Comparison of ENCODE assay signal across 25 cellular contexts in the genomic region with DNA sequence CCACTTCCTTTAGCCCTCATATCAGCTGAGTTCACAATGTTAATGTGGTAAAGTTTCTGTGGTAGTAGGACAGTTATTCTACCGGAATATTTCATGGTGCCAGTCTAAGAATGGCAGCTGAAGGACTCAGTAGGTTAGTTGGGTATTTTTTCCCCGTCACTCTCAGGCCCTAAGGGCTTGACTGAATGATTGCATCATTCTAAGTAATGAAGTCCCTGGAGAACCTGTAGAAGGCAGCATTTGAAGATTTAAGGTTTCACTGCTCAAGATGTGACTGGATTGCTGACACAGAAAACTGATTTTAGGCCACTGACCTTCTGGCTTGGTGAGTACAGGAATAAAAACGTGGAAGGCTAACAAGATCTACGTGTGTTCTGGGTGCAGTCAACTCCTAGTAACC.
"Had no signal": no experiment of that assay in that cellular context is flagged by ENCODE, and none has a peak within 500 bp of the region (broad histone marks: within the 10 kb centered on the region; RNA-seq: fewer than 3 reads in every experiment).

No MANE protein-coding gene starts in this region.

- H3K27me3 ChIP-seq: esophagus squamous epithelium, gastrocnemius medialis, left lung had no signal

- H3K4me1 ChIP-seq: esophagus squamous epithelium, gastrocnemius medialis, heart right ventricle, left lung, lower lobe of right lung had no signal

- DNase-seq: effector CD8-positive, alpha-beta T cell; effector memory CD8-positive, alpha-beta T cell; endodermal cell; erythroblast; esophagus squamous epithelium; foreskin fibroblast; foreskin melanocyte; gastrocnemius medialis; glutamatergic neuron; head of caudate nucleus; heart right ventricle; hippocampal formation; left cardiac atrium; left lung; left ventricle myocardium superior; lower lobe of right lung; mesenchymal stem cell; midbrain; naive thymus-derived CD4-positive, alpha-beta T cell had no signal

- FAIRE-seq: endometrium, islet of Langerhans, keratinocyte had no signal

- H3K4me3 ChIP-seq: coronary artery, esophagus squamous epithelium, gastrocnemius medialis, heart right ventricle, left lung, lower lobe of right lung had no signal

- H3K36me3 ChIP-seq: esophagus squamous epithelium, gastrocnemius medialis, heart right ventricle, left lung, lower lobe of right lung had no signal

- H3K9me3 ChIP-seq: esophagus squamous epithelium, gastrocnemius medialis, left lung, lower lobe of right lung had no signal

- H3K27ac ChIP-seq: coronary artery, epithelial cell of prostate, esophagus squamous epithelium, gastrocnemius medialis, heart right ventricle, left lung, lower lobe of right lung had no signal

- ATAC-seq: effector memory CD8-positive, alpha-beta T cell; esophagus mucosa; gastrocnemius medialis; heart right ventricle; left cardiac atrium; left lung; left ventricle myocardium superior; lower lobe of right lung; naive thymus-derived CD4-positive, alpha-beta T cell had no signal
